ENCODE assay signal across 10 cellular contexts in genomic region chr10:24513155-24513554, GRCh38.
DNase-seq lines count a peak whose midpoint lies in the region; ATAC-seq and TF ChIP-seq lines count a peak whose summit lies in the region.
"Had no signal": no experiment of that assay in that cellular context is flagged by ENCODE, and none has a peak within 500 bp of the region (broad histone marks: within the 10 kb centered on the region; RNA-seq: fewer than 3 reads in every experiment).

No MANE protein-coding gene starts in this region.

- in situ Hi-C loops in IMR-90 (cut with MboI; ENCODE audit: low sequenced_read_pairs), result loop anchor here (10.0 to 25.0 kb wide), 4 partner anchors 318 to 1351 kb away; no protein-coding TSS in a partner anchor

- H2BK20ac ChIP-seq in IMR-90 (ENCODE audit: low read depth, low read length), result no peak overlapping the region

- H3K27me3 ChIP-seq in DOHH2 (ENCODE audit: control insufficient read depth, low read length) (no peaks in the 10 kb centered on the region), IMR-90 (ENCODE audit: control insufficient read depth, insufficient read depth, low read length) (no peaks in the 10 kb centered on the region)

- no peak overlapping the region for H3K4ac ChIP-seq in IMR-90 (ENCODE audit: low read depth, low read length)

- H3K9me3 ChIP-seq in DOHH2 (ENCODE audit: control insufficient read depth, insufficient read depth, low read length), result no peaks in the 10 kb centered on the region
- no peaks in the 10 kb centered on the region for H3K9me3 ChIP-seq in IMR-90 (ENCODE audit: control insufficient read depth, insufficient read depth, low read length)
- no peaks in the 10 kb centered on the region for H3K9me3 ChIP-seq in mucosa of descending colon

- H3K36me3 Mint-ChIP-seq in natural killer cell, result no peaks in the 10 kb centered on the region

- no peaks in the 10 kb centered on the region for H3K4me1 Mint-ChIP-seq in natural killer cell

- dilution Hi-C loops in IMR-90 (cut with HindIII; ENCODE audit: low sequenced_read_pairs, unreplicated experiment), result no loop called here

- no peak overlapping the region for H3K56ac ChIP-seq in IMR-90 (ENCODE audit: extremely low read depth, insufficient read depth, low read length)

- no peaks in the 10 kb centered on the region for H3F3A ChIP-seq in DOHH2 (ENCODE audit: control insufficient read depth, insufficient read depth)

- TF ChIP-seq RAD21 in IMR-90 (IDR thresholded peaks at IDR 0.05; ENCODE audit: low read length), result peak; percentile 60

- no peak overlapping the region for H3K4me3 Mint-ChIP-seq in natural killer cell

- no peaks in the 10 kb centered on the region for H3K9me2 ChIP-seq in DOHH2 (replicated peaks; ENCODE audit: control insufficient read depth, low read length)

- H3K9me1 ChIP-seq in IMR-90 (ENCODE audit: insufficient read depth, low read length), result no peaks in the 10 kb centered on the region

- H3K4me3 ChIP-seq in DOHH2 (ENCODE audit: low read length), result no peak overlapping the region
- no peak overlapping the region for H3K4me3 ChIP-seq in IMR-90 (ENCODE audit: insufficient read depth, low read depth, low read length)
- H3K4me3 ChIP-seq in mucosa of descending colon, result no peak overlapping the region

- ATAC-seq in IMR-90 (ENCODE audit: low read depth), result peak; percentile 48; the same call in 1 of the 2 replicates
- ATAC-seq in mucosa of descending colon, result peak; percentile 51
- ATAC-seq in natural killer cell, result no peak
- ATAC-seq in HG03354 (IDR thresholded peaks at IDR 0.05; ENCODE audit: poor library complexity, severe bottlenecking, unreplicated experiment), result no peak

- no peaks in the 10 kb centered on the region for H3K79me2 ChIP-seq in DOHH2 (ENCODE audit: control insufficient read depth, low read length)

- no peak overlapping the region for H3K9ac ChIP-seq in IMR-90 (ENCODE audit: low read depth, low read length)

- no peak overlapping the region for H3K4me2 ChIP-seq in DOHH2 (ENCODE audit: low read length)
- H3K4me2 ChIP-seq in IMR-90 (ENCODE audit: low read depth, low read length), result no peak overlapping the region

- CTCF ChIA-PET in IMR-90 (lab: Yijun Ruan, JAX), result interaction anchor here (0.6 to 1.2 kb wide), 7 partner anchors 9 to 535 kb away, joined by 3 read pairs; no protein-coding TSS in a partner anchor

- no peak overlapping the region for H3K27ac Mint-ChIP-seq in natural killer cell

- no peaks in the 10 kb centered on the region for H3K9me3 Mint-ChIP-seq in natural killer cell

- no peak overlapping the region for H3K18ac ChIP-seq in IMR-90 (ENCODE audit: low read depth, low read length)

- H4K5ac ChIP-seq in IMR-90 (ENCODE audit: low read depth, low read length), result no peak overlapping the region

- BruUV-seq in IMR-90 (replicated peaks; lab: Mats Ljungman, UMichigan), result no TSS peak

- no peak overlapping the region for H3K14ac ChIP-seq in IMR-90 (replicated peaks; ENCODE audit: low read depth, low read length)

- H3K23ac ChIP-seq in IMR-90 (ENCODE audit: low read depth, low read length), result no peak overlapping the region

- no peak overlapping the region for H2AFZ ChIP-seq in IMR-90 (replicated peaks; ENCODE audit: low read length, poor library complexity)

- H2AK9ac ChIP-seq in IMR-90 (replicated peaks; ENCODE audit: low read depth, low read length, poor library complexity), result no peak overlapping the region

- TF ChIP-seq CTCF in DOHH2 (IDR thresholded peaks at IDR 0.05; ENCODE audit: low read depth, low read length, poor library complexity, severe bottlenecking) (peak; percentile 24), IMR-90 (conservative IDR thresholded peaks at IDR 0.05; ENCODE audit: low read depth, low read length) (peak; percentile 58), mucosa of descending colon (IDR thresholded peaks at IDR 0.05) (no peak), natural killer cell (IDR thresholded peaks at IDR 0.05) (no peak)

- H3K36me3 ChIP-seq in DOHH2 (ENCODE audit: control insufficient read depth, low read length) (no peaks in the 10 kb centered on the region), IMR-90 (ENCODE audit: control insufficient read depth, insufficient read depth, low read length) (no peaks in the 10 kb centered on the region; the same call in 1 of the 2 replicates), mucosa of descending colon (ENCODE audit: low read depth) (no peaks in the 10 kb centered on the region)

- peak; percentile 34 for DNase-seq in IMR-90
- peak in 9 of 61 donors; percentile 5 to 30 (median 13) for DNase-seq in caudate nucleus (lab: John Stamatoyannopoulos, UW)
- peak in 2 of 3 donors; percentile 32 to 42 for DNase-seq in mucosa of descending colon
- no peak for DNase-seq in SKM-1 treated with dmso at 0.1 percent for 144 hours (lab: John Stamatoyannopoulos, UW; ENCODE audit: unreplicated experiment)
- no peak for DNase-seq in natural killer cell
- no peak for DNase-seq in NCI-H1436 (lab: John Stamatoyannopoulos, UW)
- DNase-seq: activated T-cell treated with anti-CD3 and anti-CD28 coated beads, Interleukin-2, amount 50 U/mL, for 1 hour; NCI-H1694 had no signal

- H4K20me1 ChIP-seq in DOHH2 (ENCODE audit: control insufficient read depth, insufficient read depth, low read depth, low read length), result no peaks in the 10 kb centered on the region
- H4K20me1 ChIP-seq in IMR-90 (ENCODE audit: insufficient read depth, low read length), result no peaks in the 10 kb centered on the region

- POLR2A ChIA-PET in IMR-90 (lab: Charles Lee; ENCODE audit: unreplicated experiment), result no interaction called here

- intact Hi-C loops in IMR-90 (cut with micrococcal nuclease) (loop anchor here (1.0 kb wide), 1 partner anchor 517 kb away; no protein-coding TSS in a partner anchor), mucosa of descending colon (cut with DNase I, micrococcal nuclease) (no loop called here), natural killer cell (cut with micrococcal nuclease) (no loop called here)

- no peak overlapping the region for H2BK15ac ChIP-seq in IMR-90 (ENCODE audit: low read depth, low read length)

- no peak overlapping the region for H3K27ac ChIP-seq in DOHH2 (ENCODE audit: low read depth, low read length)
- H3K27ac ChIP-seq in IMR-90 (ENCODE audit: insufficient read depth, low read length), result no peak overlapping the region
- H3K27ac ChIP-seq in caudate nucleus (ENCODE audit: low read depth, low read length), result peak overlapping the region; percentile 16

- H2BK120ac ChIP-seq in IMR-90 (ENCODE audit: low read depth, low read length), result no peak overlapping the region

- WGBS in IMR-90 (ENCODE audit: extremely low coverage in 2 of 2, insufficient read length in 1 of 2), 2 experiments, result 73% methylated on average over 7 of the region's 9 CpGs; no CpG with 5 or more reads in 1 of the 2 experiments

- H3K27me3 Mint-ChIP-seq in natural killer cell (ENCODE audit: low read depth in 2 of 2), result peaks cover 2 to 5% of the 10 kb centered on the region in 2 donors

- H3K79me1 ChIP-seq in IMR-90 (ENCODE audit: low read depth in 1 of 2, low read length in 2 of 2), result no peaks in the 10 kb centered on the region

- no peak overlapping the region for H2AK5ac ChIP-seq in IMR-90 (ENCODE audit: low read depth, low read length)

- H2BK5ac ChIP-seq in IMR-90 (ENCODE audit: low read depth, low read length, poor library complexity, severe bottlenecking), result no peak overlapping the region

- no peak overlapping the region for H4K8ac ChIP-seq in IMR-90 (ENCODE audit: low read depth in 2 of 2, low read length in 2 of 2)

- H3K4me1 ChIP-seq in DOHH2 (ENCODE audit: control insufficient read depth, low read length), result no peaks in the 10 kb centered on the region
- no peaks in the 10 kb centered on the region for H3K4me1 ChIP-seq in IMR-90 (ENCODE audit: control insufficient read depth, insufficient read depth, low read length)
- H3K4me1 ChIP-seq in mucosa of descending colon (ENCODE audit: low read depth), result no peaks in the 10 kb centered on the region

- no peak overlapping the region for H4K91ac ChIP-seq in IMR-90 (ENCODE audit: insufficient read depth, low read depth, low read length)

- TF ChIP-seq POLR2A in IMR-90 (IDR thresholded peaks at IDR 0.05; ENCODE audit: low read depth, low read length), result no peak

TF ChIP-seq in IMR-90, 13 proteins besides CTCF, POLR2A, EP300 and RAD21:
- peak; percentile 46 for TF ChIP-seq SMC3 (IDR thresholded peaks at IDR 0.05; ENCODE audit: low read depth, low read length)
- no peak for TF ChIP-seq CHD1 (IDR thresholded peaks at IDR 0.05; ENCODE audit: low read depth, low read length)
TF ChIP-seq in IMR-90: peak in this region for 1.

Comparison
In these comparisons a context has a peak if more than half of its experiments do, and no peak if none do; other contexts are left out.
1. CTCF ChIP-seq: peak in DOHH2 (single experiment) and IMR-90 (single experiment); none in mucosa of descending colon (single experiment) and natural killer cell (single experiment).
2. ATAC-seq: peak in IMR-90 (single experiment) and mucosa of descending colon (single experiment); none in natural killer cell (0 of 3) and HG03354 (single experiment).
3. DNase-seq: peak in IMR-90 (single experiment) and mucosa of descending colon (2 of 3); none in SKM-1 treated with dmso at 0.1 percent for 144 hours (single experiment), natural killer cell (single experiment) and NCI-H1436 (single experiment).